In genomic region chr16:30787613-30788378, GRCh38 we compare ENCODE assay signal across 8 cellular contexts. TPM values are rescaled to one million over a fixed set of nuclear protein-coding genes. Genes with fewer than 3 reads are reported as not detected.
DNase-seq lines count a peak whose midpoint lies in the region; ATAC-seq and TF ChIP-seq lines count a peak whose summit lies in the region.

No MANE protein-coding gene starts in this region.

- H3K9me3 ChIP-seq in body of pancreas (no peaks in the 10 kb centered on the region), right lobe of liver (no peaks in the 10 kb centered on the region), testis (no peaks in the 10 kb centered on the region)

- TF ChIP-seq POLR2A in body of pancreas (IDR thresholded peaks at IDR 0.05) (no peak), right lobe of liver (IDR thresholded peaks at IDR 0.05) (no peak), testis (IDR thresholded peaks at IDR 0.05) (no peak)

- peaks cover 21% of the 10 kb centered on the region for H3K4me1 ChIP-seq in body of pancreas
- H3K4me1 ChIP-seq in right lobe of liver: peaks cover 0 to 6% (median 0%) of the 10 kb centered on the region in 4 donors
- H3K4me1 ChIP-seq in testis: peaks cover 17% of the 10 kb centered on the region

- H3K4me1 Mint-ChIP-seq in activated CD4-positive, alpha-beta T cell treated with anti-CD3 and anti-CD28 coated beads, Interleukin-2, amount 10 ng/mL, durations not matched to agents 24 days and 14 days: peaks cover 4% of the 10 kb centered on the region

- intact Hi-C loops in activated CD4-positive, alpha-beta T cell treated with anti-CD3 and anti-CD28 coated beads, Interleukin-2, amount 10 ng/mL, durations not matched to agents 24 days and 14 days (cut with micrococcal nuclease): no loop called here
- intact Hi-C loops in body of pancreas (cut with DNase I): no loop called here
- intact Hi-C loops in right lobe of liver (cut with DNase I): no loop called here
- intact Hi-C loops in testis (cut with DNase I; ENCODE audit: low total_unique reads): no loop called here

- no peak overlapping the region for H3K27ac Mint-ChIP-seq in activated CD4-positive, alpha-beta T cell treated with anti-CD3 and anti-CD28 coated beads, Interleukin-2, amount 10 ng/mL, durations not matched to agents 24 days and 14 days

- no peaks in the 10 kb centered on the region for H3K36me3 Mint-ChIP-seq in activated CD4-positive, alpha-beta T cell treated with anti-CD3 and anti-CD28 coated beads, Interleukin-2, amount 10 ng/mL, durations not matched to agents 24 days and 14 days (ENCODE audit: low read depth)

- 47% methylated on average over 11 of the region's 11 CpGs for WGBS in body of pancreas, 2 donors
- 56% methylated on average over 10 of the region's 11 CpGs for WGBS in right lobe of liver (ENCODE audit: insufficient coverage, low coverage, low lambda C conversion rate, missing lambda C conversion rate)
- 28 to 35% methylated on average over 11 of the region's 11 CpGs for WGBS in testis, 2 donors

- peak; percentile 3 for ATAC-seq in body of pancreas
- ATAC-seq in right lobe of liver: peak in 1 of 4 donors; percentile 5

- peaks cover 0 to 2% of the 10 kb centered on the region in 2 donors for H3K36me3 ChIP-seq in body of pancreas (replicated peaks in 1 of 2; ENCODE audit: insufficient read depth in 1 of 2, low read depth in 2 of 2)
- H3K36me3 ChIP-seq in right lobe of liver: peaks cover 0 to 8% (median 0%) of the 10 kb centered on the region in 4 donors
- H3K36me3 ChIP-seq in testis (ENCODE audit: low read depth, missing control alignments): no peaks in the 10 kb centered on the region

- H3K4me3 Mint-ChIP-seq in activated CD4-positive, alpha-beta T cell treated with anti-CD3 and anti-CD28 coated beads, Interleukin-2, amount 10 ng/mL, durations not matched to agents 24 days and 14 days: peak overlapping the region; percentile 83

- peak overlapping the region; percentile 95 to 99 for H3K4me3 ChIP-seq in body of pancreas
- H3K4me3 ChIP-seq in right lobe of liver: peak overlapping the region; percentile 77 to 98 (median 91)
- peak overlapping the region; percentile 93 to 96 for H3K4me3 ChIP-seq in testis

- TF ChIP-seq CTCF in body of pancreas (IDR thresholded peaks at IDR 0.05): peak in 2 of 7 experiments; percentile 15 to 24
- TF ChIP-seq CTCF in right lobe of liver (IDR thresholded peaks at IDR 0.05): no peak
- TF ChIP-seq CTCF in testis (IDR thresholded peaks at IDR 0.05): no peak

- peak overlapping the region in 3 of 4 donors; percentile 77 to 89 (median 83) for H3K27ac ChIP-seq in body of pancreas
- peak overlapping the region; percentile 66 to 76 (median 73) for H3K27ac ChIP-seq in right lobe of liver
- peak overlapping the region; percentile 77 to 80 for H3K27ac ChIP-seq in testis

- H3K27me3 ChIP-seq in body of pancreas (no peaks in the 10 kb centered on the region), right lobe of liver (no peaks in the 10 kb centered on the region), testis (no peaks in the 10 kb centered on the region)

- DNase-seq in activated CD4-positive, alpha-beta T cell treated with anti-CD3 and anti-CD28 coated beads, Interleukin-2, amount 10 ng/mL, durations not matched to agents 24 days and 14 days: no peak
- no peak for DNase-seq in activated CD4-positive, alpha-beta T cell treated with anti-CD3 and anti-CD28 coated beads, Interleukin-2, amount 50 U/mL, for 48 hours
- DNase-seq in body of pancreas (no peak), right lobe of liver (no peak), testis (no peak), DMS79 (lab: John Stamatoyannopoulos, UW) (no peak), NCI-H1417 treated with DMSO at 0.1 percent for 48 hours (lab: John Stamatoyannopoulos, UW) (no peak)
- DNase-seq in stimulated activated CD4-positive, alpha-beta T cell treated with anti-CD3 and anti-CD28 coated beads, Interleukin-15, amount 100 ng/mL, for 24 hours: no peak

- H3K27me3 Mint-ChIP-seq in activated CD4-positive, alpha-beta T cell treated with anti-CD3 and anti-CD28 coated beads, Interleukin-2, amount 10 ng/mL, durations not matched to agents 24 days and 14 days: peaks cover 30% of the 10 kb centered on the region

- H3K9me3 Mint-ChIP-seq in activated CD4-positive, alpha-beta T cell treated with anti-CD3 and anti-CD28 coated beads, Interleukin-2, amount 10 ng/mL, durations not matched to agents 24 days and 14 days: no peaks in the 10 kb centered on the region

RNA-seq across cellular contexts. Expression of gene ZNF629, which starts 0.8 kb away (rescaled TPM):
- 2.5 and 2.6 TPM in 2 replicates for total RNA-seq in activated CD4-positive, alpha-beta T cell treated with anti-CD3 and anti-CD28 coated beads, Interleukin-2, amount 10 ng/mL, durations not matched to agents 24 days and 14 days
- total RNA-seq in body of pancreas (1 to 10 TPM; 8.6 to 9.2 TPM), right lobe of liver (1 to 10 TPM; 3.7 to 4.8 (median 4.3) TPM), testis (10 to 100 TPM; 19.4 to 21.9 TPM)
- 11.2 TPM for polyA plus RNA-seq in testis (ENCODE audit: insufficient read depth, low read depth, low replicate concordance)

RNA-seq across cellular contexts. Expression of gene RNF40, which starts 25.7 kb away (rescaled TPM):
- total RNA-seq in activated CD4-positive, alpha-beta T cell treated with anti-CD3 and anti-CD28 coated beads, Interleukin-2, amount 10 ng/mL, durations not matched to agents 24 days and 14 days: 95.4 and 100 TPM in 2 replicates
- total RNA-seq in body of pancreas: 10 to 100 TPM; 44.9 to 79.8 TPM
- total RNA-seq in right lobe of liver: 10 to 100 TPM; 34.3 to 56.8 (median 46.7) TPM
- total RNA-seq in testis: 100 to 1,000 TPM; 143 to 162 TPM
- polyA plus RNA-seq in testis (ENCODE audit: insufficient read depth, low read depth, low replicate concordance): 219 TPM

RNA-seq across cellular contexts. Expression of gene CFAP119, which starts 25.9 kb away (rescaled TPM):
- 4.0 and 4.2 TPM in 2 replicates for total RNA-seq in activated CD4-positive, alpha-beta T cell treated with anti-CD3 and anti-CD28 coated beads, Interleukin-2, amount 10 ng/mL, durations not matched to agents 24 days and 14 days
- total RNA-seq in body of pancreas (10 to 100 TPM in 1 of 2 donors, 1 to 10 TPM in 1; 1.6 to 28.0 TPM), right lobe of liver (1 to 10 TPM in 1 of 6 experiments, under 1 TPM in 4, not detected in 1; 0.19 to 1.8 (median 0.29) TPM), testis (10 to 100 TPM; 31.5 to 54.2 TPM)
- polyA plus RNA-seq in testis (ENCODE audit: insufficient read depth, low read depth, low replicate concordance): 43.3 TPM

RNA-seq across cellular contexts. Expression of gene PHKG2, which starts 39.6 kb away (rescaled TPM):
- total RNA-seq in activated CD4-positive, alpha-beta T cell treated with anti-CD3 and anti-CD28 coated beads, Interleukin-2, amount 10 ng/mL, durations not matched to agents 24 days and 14 days: 39.5 and 41.0 TPM in 2 replicates
- 10 to 100 TPM; 17.6 to 24.7 TPM for total RNA-seq in body of pancreas
- 10 to 100 TPM; 17.1 to 22.1 (median 18.4) TPM for total RNA-seq in right lobe of liver
- 100 to 1,000 TPM in 1 of 2 donors, 10 to 100 TPM in 1; 78.4 to 129 TPM for total RNA-seq in testis
- 312 TPM for polyA plus RNA-seq in testis (ENCODE audit: insufficient read depth, low read depth, low replicate concordance)
